Comparison of ENCODE assay signal across 1 cellular context in the genomic region with DNA sequence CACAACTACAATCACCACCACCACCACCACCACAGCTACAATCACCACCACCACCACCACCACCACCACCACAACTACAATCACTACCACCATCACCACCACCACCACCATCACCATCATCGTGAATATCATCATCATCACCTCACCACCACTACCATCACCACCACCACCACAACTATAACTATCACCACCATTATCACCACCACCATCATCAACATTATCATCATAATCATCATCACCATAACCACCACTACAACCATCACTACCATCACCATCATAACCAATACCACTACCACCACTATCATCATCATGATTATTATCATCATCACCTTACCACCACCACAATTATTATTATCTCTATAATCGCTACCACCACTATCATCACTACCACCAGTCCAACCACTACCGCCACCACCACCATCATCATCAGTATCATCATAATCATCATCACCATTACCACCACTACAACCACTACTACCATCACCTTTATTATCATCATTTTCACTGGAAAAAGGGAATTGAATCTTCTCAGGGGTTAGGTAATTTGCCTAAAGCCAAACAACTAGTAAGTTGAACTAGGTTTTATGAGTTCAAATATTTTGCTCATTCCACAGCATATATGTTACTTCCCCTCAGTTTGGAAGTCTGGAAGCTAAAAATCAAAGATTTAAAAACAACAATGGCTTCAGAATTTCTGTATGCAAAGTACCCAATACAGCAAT.
TF ChIP-seq lines count a peak whose summit lies in the region.

No MANE protein-coding gene starts in this region.

TF ChIP-seq in K562, 482 proteins besides CTCF, POLR2A, EP300 and RAD21:
- TF ChIP-seq NUFIP1 (IDR thresholded peaks at IDR 0.05; ENCODE audit: partially characterized antibody), result no peak
- no peak for TF ChIP-seq XRCC4 (IDR thresholded peaks at IDR 0.05; ENCODE audit: extremely low read depth, insufficient read depth, insufficient read length)
- no peak for TF ChIP-seq ZNF347 (CRISPR knock-in tag; IDR thresholded peaks at IDR 0.05; ENCODE audit: low read depth)
- peak; percentile 30; the same call in 1 of the 2 replicates for TF ChIP-seq ARID2 (IDR thresholded peaks at IDR 0.05)
- TF ChIP-seq, protein P1, sequence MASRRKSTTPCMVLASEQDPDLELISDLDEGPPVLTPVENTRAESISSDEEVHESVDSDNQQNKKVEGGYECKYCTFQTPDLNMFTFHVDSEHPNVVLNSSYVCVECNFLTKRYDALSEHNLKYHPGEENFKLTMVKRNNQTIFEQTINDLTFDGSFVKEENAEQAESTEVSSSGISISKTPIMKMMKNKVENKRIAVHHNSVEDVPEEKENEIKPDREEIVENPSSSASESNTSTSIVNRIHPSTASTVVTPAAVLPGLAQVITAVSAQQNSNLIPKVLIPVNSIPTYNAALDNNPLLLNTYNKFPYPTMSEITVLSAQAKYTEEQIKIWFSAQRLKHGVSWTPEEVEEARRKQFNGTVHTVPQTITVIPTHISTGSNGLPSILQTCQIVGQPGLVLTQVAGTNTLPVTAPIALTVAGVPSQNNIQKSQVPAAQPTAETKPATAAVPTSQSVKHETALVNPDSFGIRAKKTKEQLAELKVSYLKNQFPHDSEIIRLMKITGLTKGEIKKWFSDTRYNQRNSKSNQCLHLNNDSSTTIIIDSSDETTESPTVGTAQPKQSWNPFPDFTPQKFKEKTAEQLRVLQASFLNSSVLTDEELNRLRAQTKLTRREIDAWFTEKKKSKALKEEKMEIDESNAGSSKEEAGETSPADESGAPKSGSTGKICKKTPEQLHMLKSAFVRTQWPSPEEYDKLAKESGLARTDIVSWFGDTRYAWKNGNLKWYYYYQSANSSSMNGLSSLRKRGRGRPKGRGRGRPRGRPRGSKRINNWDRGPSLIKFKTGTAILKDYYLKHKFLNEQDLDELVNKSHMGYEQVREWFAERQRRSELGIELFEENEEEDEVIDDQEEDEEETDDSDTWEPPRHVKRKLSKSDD (conservative IDR thresholded peaks at IDR 0.05; ENCODE audit: low read length), result no peak
- TF ChIP-seq BRD4 (IDR thresholded peaks at IDR 0.05), result no peak
- no peak for TF ChIP-seq ZNF175 (CRISPR knock-in tag; IDR thresholded peaks at IDR 0.05; ENCODE audit: low read depth)
- no peak for TF ChIP-seq NFYB (IDR thresholded peaks at IDR 0.05; ENCODE audit: extremely low read depth, insufficient read length)
- 0 out of 2 replicates have a peak, but pooled peaks have one; percentile 55 for TF ChIP-seq LARP7 (IDR thresholded peaks at IDR 0.05)
- no peak for TF ChIP-seq ZNF133 (CRISPR knock-in tag; IDR thresholded peaks at IDR 0.05)
- no peak for TF ChIP-seq ZNF76 (CRISPR knock-in tag; IDR thresholded peaks at IDR 0.05; ENCODE audit: borderline replicate concordance)
- TF ChIP-seq STAG1 (CRISPR knock-in tag; IDR thresholded peaks at IDR 0.05; ENCODE audit: borderline replicate concordance), result no peak
- no peak for TF ChIP-seq ZNF444 (CRISPR knock-in tag; IDR thresholded peaks at IDR 0.05)
- no peak for TF ChIP-seq DACH1 (IDR thresholded peaks at IDR 0.05; ENCODE audit: partially characterized antibody)
- TF ChIP-seq, protein P2, sequence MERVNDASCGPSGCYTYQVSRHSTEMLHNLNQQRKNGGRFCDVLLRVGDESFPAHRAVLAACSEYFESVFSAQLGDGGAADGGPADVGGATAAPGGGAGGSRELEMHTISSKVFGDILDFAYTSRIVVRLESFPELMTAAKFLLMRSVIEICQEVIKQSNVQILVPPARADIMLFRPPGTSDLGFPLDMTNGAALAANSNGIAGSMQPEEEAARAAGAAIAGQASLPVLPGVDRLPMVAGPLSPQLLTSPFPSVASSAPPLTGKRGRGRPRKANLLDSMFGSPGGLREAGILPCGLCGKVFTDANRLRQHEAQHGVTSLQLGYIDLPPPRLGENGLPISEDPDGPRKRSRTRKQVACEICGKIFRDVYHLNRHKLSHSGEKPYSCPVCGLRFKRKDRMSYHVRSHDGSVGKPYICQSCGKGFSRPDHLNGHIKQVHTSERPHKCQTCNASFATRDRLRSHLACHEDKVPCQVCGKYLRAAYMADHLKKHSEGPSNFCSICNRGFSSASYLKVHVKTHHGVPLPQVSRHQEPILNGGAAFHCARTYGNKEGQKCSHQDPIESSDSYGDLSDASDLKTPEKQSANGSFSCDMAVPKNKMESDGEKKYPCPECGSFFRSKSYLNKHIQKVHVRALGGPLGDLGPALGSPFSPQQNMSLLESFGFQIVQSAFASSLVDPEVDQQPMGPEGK (CRISPR knock-in tag; IDR thresholded peaks at IDR 0.05; ENCODE audit: borderline replicate concordance), result no peak
